In the genomic region with DNA sequence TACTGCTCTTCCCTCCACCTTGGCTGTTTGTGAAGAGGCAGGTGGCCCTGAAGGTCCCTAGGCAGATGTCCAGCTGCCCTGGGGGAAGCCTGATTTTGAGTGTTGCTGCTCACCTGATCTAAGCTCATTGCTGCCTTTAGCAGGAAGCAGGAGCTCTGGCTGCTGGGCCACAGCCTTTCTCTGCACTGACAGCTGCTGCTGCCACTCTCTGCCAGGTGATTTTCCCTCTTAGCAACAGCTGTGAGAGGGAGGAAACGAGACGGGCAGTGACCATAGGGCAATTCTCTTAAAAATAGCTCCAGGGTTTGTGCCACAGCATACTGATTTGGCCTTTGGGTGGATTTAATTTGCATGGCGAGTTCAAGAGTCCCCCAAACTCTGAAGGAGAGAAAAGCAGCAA, we compare ENCODE assay signal across 16 cellular contexts.
DNase-seq lines count a peak whose midpoint lies in the region; ATAC-seq and TF ChIP-seq lines count a peak whose summit lies in the region.
"Had no signal": no experiment of that assay in that cellular context is flagged by ENCODE, and none has a peak within 500 bp of the region (broad histone marks: within the 10 kb centered on the region; RNA-seq: fewer than 3 reads in every experiment).

No MANE protein-coding gene starts in this region.

- no peak overlapping the region for H3K4me3 Mint-ChIP-seq in MCF 10A (ENCODE audit: unreplicated experiment)
- H3K4me3 Mint-ChIP-seq: type B pancreatic cell had no signal

- H3K27ac Mint-ChIP-seq in MCF 10A (ENCODE audit: low read depth, unreplicated experiment), result no peak overlapping the region
- H3K27ac Mint-ChIP-seq: type B pancreatic cell had no signal

- no peak for TF ChIP-seq POLR2A in breast epithelium (IDR thresholded peaks at IDR 0.05)

- DNase-seq in breast epithelium (ENCODE audit: low spot score in 2 of 2), result no peak
- DNase-seq in MCF 10A (ENCODE audit: unreplicated experiment), result no peak
- peak; percentile 8 for DNase-seq in NCI-H2171 (lab: John Stamatoyannopoulos, UW)
- DNase-seq in WERI-Rb-1, result peak; percentile 37
- no peak for DNase-seq in activated T-cell treated with anti-CD3 and anti-CD28 coated beads, Interleukin-2, amount 50 U/mL, for 1 hour
- DNase-seq in retina, result no peak
- DNase-seq: activated CD8-positive, alpha-beta memory T cell treated with anti-CD3 and anti-CD28 coated beads for 24 hours; activated effector memory CD4-positive, alpha-beta T cell treated with Interleukin-2 at 50 U/mL for 16 hours; anterior cingulate cortex; HCEC 1CT; sigmoid colon had no signal

- H3K4me3 ChIP-seq in breast epithelium, result no peak overlapping the region
- no peak overlapping the region for H3K4me3 ChIP-seq in WERI-Rb-1 (ENCODE audit: low read depth, low read length)
- H3K4me3 ChIP-seq: sigmoid colon had no signal

- ATAC-seq in GM21717 (IDR thresholded peaks at IDR 0.05; ENCODE audit: unreplicated experiment) (no peak), GM21390 (IDR thresholded peaks at IDR 0.05; ENCODE audit: unreplicated experiment) (no peak)

- TF ChIP-seq CTCF in breast epithelium (IDR thresholded peaks at IDR 0.05) (no peak), MCF 10A (IDR thresholded peaks at IDR 0.05; ENCODE audit: unreplicated experiment) (no peak), WERI-Rb-1 (IDR thresholded peaks at IDR 0.05; ENCODE audit: low read depth, low read length) (no peak)

- POLR2A ChIA-PET in MCF 10A (lab: Yijun Ruan, JAX), result interaction anchor here (1.0 kb wide), 1 partner anchor 11 kb away, joined by 4 read pairs; no protein-coding TSS in a partner anchor

- no TSS peak for BruUV-seq in MCF 10A (replicated peaks; lab: Mats Ljungman, UMichigan)

- H3K36me3 ChIP-seq in breast epithelium (no peaks in the 10 kb centered on the region), WERI-Rb-1 (no peaks in the 10 kb centered on the region)
- H3K36me3 ChIP-seq: neutrophil, sigmoid colon had no signal

- H3K27me3 ChIP-seq in breast epithelium (no peaks in the 10 kb centered on the region), WERI-Rb-1 (ENCODE audit: insufficient read depth, low read depth, severe bottlenecking) (no peaks in the 10 kb centered on the region)
- H3K27me3 ChIP-seq: neutrophil, sigmoid colon had no signal

- CTCF ChIA-PET in MCF 10A (lab: Yijun Ruan, JAX), result interaction anchor here (0.6 kb wide), 1 partner anchor 108 kb away, joined by 4 read pairs; no protein-coding TSS in a partner anchor

- intact Hi-C loops in breast epithelium (cut with DNase I; ENCODE audit: low total_unique reads) (no loop called here), MCF 10A (cut with micrococcal nuclease) (no loop called here)

- H3K36me3 Mint-ChIP-seq in MCF 10A (ENCODE audit: insufficient read depth, unreplicated experiment), result no peaks in the 10 kb centered on the region
- H3K36me3 Mint-ChIP-seq: type B pancreatic cell had no signal

- H3K9me3 Mint-ChIP-seq in MCF 10A (ENCODE audit: unreplicated experiment), result no peaks in the 10 kb centered on the region
- H3K9me3 Mint-ChIP-seq: type B pancreatic cell had no signal

- H3K27me3 Mint-ChIP-seq in MCF 10A (ENCODE audit: insufficient read depth, unreplicated experiment), result no peaks in the 10 kb centered on the region
- H3K27me3 Mint-ChIP-seq: type B pancreatic cell had no signal

- H3K27ac ChIP-seq in breast epithelium (peak overlapping the region; percentile 65 to 67), WERI-Rb-1 (no peak overlapping the region)
- H3K27ac ChIP-seq: neutrophil, sigmoid colon, VCaP had no signal

- H3K4me1 ChIP-seq in breast epithelium, result no peaks in the 10 kb centered on the region

- H3K9me3 ChIP-seq in breast epithelium (no peaks in the 10 kb centered on the region), WERI-Rb-1 (ENCODE audit: severe bottlenecking) (no peaks in the 10 kb centered on the region)
- H3K9me3 ChIP-seq: neutrophil, sigmoid colon had no signal

- peaks cover 12% of the 10 kb centered on the region for H3K4me1 Mint-ChIP-seq in MCF 10A (ENCODE audit: insufficient read depth, unreplicated experiment)

Comparison
In these comparisons a context has a peak if more than half of its experiments do, and no peak if none do; other contexts are left out.
1. DNase-seq: peak in NCI-H2171 (single experiment) and WERI-Rb-1 (single experiment); none in breast epithelium (0 of 2), MCF 10A (single experiment), activated T-cell treated with anti-CD3 and anti-CD28 coated beads, Interleukin-2, amount 50 U/mL, for 1 hour (single experiment) and retina (single experiment).